In the genomic region with DNA sequence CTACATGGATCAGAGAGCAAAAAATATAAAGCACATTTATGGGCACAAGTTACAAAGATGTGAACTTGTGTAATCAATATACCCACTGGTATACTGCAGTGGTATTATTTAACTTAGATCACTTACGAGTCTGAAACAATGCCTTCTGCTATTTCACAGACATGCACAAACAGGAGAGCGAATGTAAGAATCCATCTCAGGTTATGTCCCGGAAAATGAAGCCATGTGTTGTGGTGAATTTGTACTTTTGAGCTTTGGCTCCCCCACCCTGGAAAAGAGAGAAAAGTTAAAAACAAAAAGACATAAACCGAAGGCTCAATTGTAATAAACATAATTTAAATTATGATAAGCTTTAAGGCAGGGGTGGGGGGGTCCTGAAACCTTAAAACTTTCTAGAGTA, we compare ENCODE assay signal across 30 cellular contexts. TPM values are rescaled to one million over a fixed set of nuclear protein-coding genes. Genes with fewer than 3 reads are reported as not detected.
"Had no signal": no experiment of that assay in that cellular context is flagged by ENCODE, and none has a peak within 500 bp of the region (broad histone marks: within the 10 kb centered on the region; RNA-seq: fewer than 3 reads in every experiment).

No MANE protein-coding gene starts in this region.

- H3K36me3 ChIP-seq: MG63, SJCRH30, WERI-Rb-1 had no signal

- H3K27ac ChIP-seq: SJCRH30, SK-N-MC, WERI-Rb-1 had no signal

- H3K4me3 ChIP-seq: MG63, SJCRH30, SK-N-MC had no signal

- H3K9me3 ChIP-seq: MG63 had no signal

- H3K4me1 ChIP-seq: SJCRH30 had no signal

- DNase-seq: activated CD4-positive, alpha-beta memory T cell treated with anti-CD3 and anti-CD28 coated beads, Interleukin-2, amount 10 ng/mL, durations not matched to agents 7 days and 5 days; activated CD4-positive, alpha-beta T cell treated with anti-CD3 and anti-CD28 coated beads for 1 hour; activated CD4-positive, alpha-beta T cell treated with anti-CD3 and anti-CD28 coated beads for 48 hours; activated CD4-positive, CD25-positive, alpha-beta regulatory T cell; activated CD8-positive, alpha-beta memory T cell treated with anti-CD3 and anti-CD28 coated beads for 24 hours; activated CD8-positive, alpha-beta memory T cell treated with anti-CD3 and anti-CD28 coated beads, Interleukin-2, amount 10 ng/mL, durations not matched to agents 7 days and 5 days; activated CD8-positive, alpha-beta memory T cell treated with anti-CD3 and anti-CD28 coated beads, Interleukin-2, amount 50 U/mL, for 48 hours; activated effector memory CD4-positive, alpha-beta T cell treated with Interleukin-2 at 50 U/mL for 16 hours; activated naive CD4-positive, alpha-beta T cell treated with anti-CD3 and anti-CD28 coated beads, Interleukin-2, amount 10 ng/mL, durations not matched to agents 7 days and 5 days; activated naive CD8-positive, alpha-beta T cell treated with anti-CD3 and anti-CD28 coated beads, Interleukin-2, amount 50 U/mL, for 24 hours; activated T-cell treated with anti-CD3 and anti-CD28 coated beads, Interleukin-2, amount 50 U/mL, for 48 hours; anterior cingulate cortex; central memory CD4-positive, alpha-beta T cell; Kasumi-1; KG1; MG63; NCI-H1048; NCI-H1105 treated with DMSO at 0.1 percent for 48 hours; NCI-H1436; NCI-H1694; NCI-H2029; NCI-H345; NCI-H524 treated with DMSO at 0.1 percent for 48 hours; NK-92 treated with Interleukin-12 subunit alpha and Interleukin-12 subunit beta, amount 100 ng/mL, for 24 hours; Right ventricle myocardium superior; SJCRH30; T1000; WERI-Rb-1 had no signal

- ATAC-seq: activated CD8-positive, alpha-beta memory T cell treated with anti-CD3 and anti-CD28 coated beads, Interleukin-2, amount 10 ng/mL, durations not matched to agents 7 days and 5 days; activated naive CD8-positive, alpha-beta T cell treated with anti-CD3 and anti-CD28 coated beads, Interleukin-2, amount 50 U/mL, for 24 hours had no signal

- H3K27me3 ChIP-seq: SJCRH30 had no signal

RNA-seq across cellular contexts. Expression of gene ABCC9, which starts 7.6 kb away (rescaled TPM):
- total RNA-seq: activated CD4-positive, alpha-beta memory T cell treated with anti-CD3 and anti-CD28 coated beads, Interleukin-2, amount 10 ng/mL, durations not matched to agents 7 days and 5 days; T-helper 1 cell treated with Interleukin-12 subunit alpha and Interleukin-12 subunit beta and Interleukin-4 antibody, amounts not matched to agents 30 ng/mL and 1 ng/mL, for 36 hours had no signal
